ENCODE assay signal across 1 cellular context in the genomic region with DNA sequence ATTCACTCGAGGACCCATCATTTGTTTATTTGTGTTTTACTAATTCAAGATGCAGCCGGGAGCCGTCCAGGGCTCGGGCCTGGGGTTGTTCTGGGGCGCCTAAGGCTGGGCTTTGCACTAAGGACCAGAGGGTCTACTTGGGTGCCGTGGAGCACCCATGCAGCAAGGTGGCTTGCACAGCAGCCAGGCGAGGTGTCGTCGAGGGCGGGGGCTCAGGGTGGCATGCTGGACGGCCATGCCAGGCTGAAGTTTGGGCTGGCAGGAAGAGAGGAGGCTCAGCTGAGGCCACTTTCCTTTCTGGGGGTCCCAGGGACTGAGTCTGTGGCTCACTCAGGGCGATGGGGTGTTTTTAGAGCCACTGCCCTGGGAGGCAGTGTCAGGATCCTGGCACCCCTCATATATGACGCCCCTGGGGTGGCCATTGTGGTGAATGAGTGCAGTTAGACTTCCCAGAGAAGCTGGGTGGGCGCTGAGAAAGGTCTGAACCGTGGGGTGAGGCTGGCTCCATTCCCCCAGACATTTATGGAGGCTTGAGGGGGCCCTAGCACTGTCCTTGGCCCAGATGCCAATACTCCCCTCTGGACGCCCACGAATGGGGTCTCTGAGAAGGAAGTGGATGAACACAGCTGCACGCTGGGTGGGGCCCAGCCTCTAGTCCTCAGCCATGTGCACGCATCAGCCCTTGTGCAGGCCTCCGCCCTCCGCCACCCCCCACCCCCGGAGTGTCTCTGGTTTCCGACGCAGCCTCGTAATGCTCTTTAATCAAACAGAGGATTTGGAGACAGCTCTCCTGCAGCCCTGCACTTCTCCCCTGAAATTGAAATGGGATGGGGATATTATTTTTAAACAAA.
TF ChIP-seq lines count a peak whose summit lies in the region.

No MANE protein-coding gene starts in this region.

TF ChIP-seq in HepG2, 621 proteins besides CTCF, POLR2A, EP300 and RAD21:
- TF ChIP-seq WIZ (CRISPR knock-in tag; IDR thresholded peaks at IDR 0.05) (no peak), ZNF383 (CRISPR knock-in tag; IDR thresholded peaks at IDR 0.05; ENCODE audit: borderline replicate concordance) (no peak), SNAPC4 (CRISPR knock-in tag; IDR thresholded peaks at IDR 0.05) (no peak), LCORL (IDR thresholded peaks at IDR 0.05) (no peak), LCORL (CRISPR knock-in tag; IDR thresholded peaks at IDR 0.05) (no peak), ZBTB3 (CRISPR knock-in tag; IDR thresholded peaks at IDR 0.05; ENCODE audit: borderline replicate concordance, low read depth) (no peak), KDM3A (CRISPR knock-in tag; IDR thresholded peaks at IDR 0.05; ENCODE audit: low read depth) (no peak), U2AF2 (IDR thresholded peaks at IDR 0.05; ENCODE audit: low read depth, low read length) (no peak), PHF20 (CRISPR knock-in tag; IDR thresholded peaks at IDR 0.05) (no peak)
TF ChIP-seq in HepG2: peak in this region for 0.
